ENCODE assay signal across 8 cellular contexts in genomic region chr17:42832934-42833770, GRCh38. TPM values are rescaled to one million over a fixed set of nuclear protein-coding genes. Genes with fewer than 3 reads are reported as not detected.
A peak's percentile ranks its signal among the peaks of the same experiment; 100 is the strongest.
DNase-seq lines count a peak whose midpoint lies in the region; ATAC-seq and TF ChIP-seq lines count a peak whose summit lies in the region.

A gene with protein sequence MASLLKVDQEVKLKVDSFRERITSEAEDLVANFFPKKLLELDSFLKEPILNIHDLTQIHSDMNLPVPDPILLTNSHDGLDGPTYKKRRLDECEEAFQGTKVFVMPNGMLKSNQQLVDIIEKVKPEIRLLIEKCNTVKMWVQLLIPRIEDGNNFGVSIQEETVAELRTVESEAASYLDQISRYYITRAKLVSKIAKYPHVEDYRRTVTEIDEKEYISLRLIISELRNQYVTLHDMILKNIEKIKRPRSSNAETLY (plus strand): TSS chr17:42833397. CDS start chr17:42833632, 235 bp downstream.

- POLR2A ChIA-PET in AG04450 (lab: Yijun Ruan, JAX), result interaction anchor here (0.8 to 3.2 kb wide), 5 partner anchors 9 to 165 kb away, joined by 3 to 16 read pairs (median 5); partner anchors contain the start of genes BECN1 and RPL27

- H3K27me3 ChIP-seq in AG04450 (ENCODE audit: control insufficient read depth, insufficient read depth, low read length), result no peaks in the 10 kb centered on the region

- peak within 1 kb of the TSS; percentile 65 for H3K27ac ChIP-seq in AG04450 (ENCODE audit: low read depth, low read length)
- peak within 1 kb of the TSS; percentile 63 for H3K27ac ChIP-seq in caudate nucleus (ENCODE audit: low read depth, low read length)

- CTCF ChIA-PET in AG04450 (lab: Charles Lee), result interaction anchor here (0.6 to 6.2 kb wide), 6 partner anchors 9 to 843 kb away, joined by 3 to 35 read pairs (median 6); partner anchors contain the start of genes AOC2, BECN1 and RPL27

- peak within 1 kb of the TSS; percentile 99 for H3K4me3 ChIP-seq in AG04450 (ENCODE audit: low read depth, low read length)

- DNase-seq in AG04450 (ENCODE audit: low read depth, low spot score) (peak; percentile 47), NCI-H226 (peak; percentile 91), caudate nucleus (lab: John Stamatoyannopoulos, UW) (peak in 60 of 61 donors; percentile 43 to 98 (median 91)), iris pigment epithelial cell (ENCODE audit: low read depth) (peak; percentile 89)
- peak; percentile 79 to 89 (median 82) for DNase-seq in activated CD4-positive, CD25-positive, alpha-beta regulatory T cell (lab: John Stamatoyannopoulos, UW)
- DNase-seq in stimulated activated CD4-positive, alpha-beta T cell treated with anti-CD3 and anti-CD28 coated beads, Interleukin-12 subunit alpha, Interleukin-12 subunit beta, amount 100 ng/mL, for 4 hours, result peak; percentile 86

- no peak for TF ChIP-seq CTCF in AG04450 (IDR thresholded peaks at IDR 0.05; ENCODE audit: low read depth, low read length)

- no peaks in the 10 kb centered on the region; the same call in 1 of the 2 replicates for H3K9me3 ChIP-seq in AG04450 (ENCODE audit: control insufficient read depth, insufficient read depth, low read length)

- ATAC-seq in GM18873 (IDR thresholded peaks at IDR 0.05; ENCODE audit: low FRiP score, unreplicated experiment) (peak; percentile 72), HG03139 (IDR thresholded peaks at IDR 0.05; ENCODE audit: unreplicated experiment) (peak; percentile 73)

RNA-seq across cellular contexts. Expression of the gene that starts here (rescaled TPM):
- polyA plus RNA-seq in AG04450 (2011; rRNA removed), result 111 and 129 TPM in 2 replicates
- polyA minus RNA-seq in AG04450 (2011; rRNA and poly(A)+ RNA removed), result 46.4 and 63.3 TPM in 2 replicates

Comparison
In these comparisons a context has a peak if more than half of its experiments do, and no peak if none do; other contexts are left out.
1. Peak in every context shown above with its lines: DNase-seq, ATAC-seq, H3K4me3 ChIP-seq and H3K27ac ChIP-seq.